ENCODE assay signal across 17 cellular contexts in genomic region chr12:66959276-66959675, GRCh38.
A peak's percentile ranks its signal among the peaks of the same experiment; 100 is the strongest.
DNase-seq lines count a peak whose midpoint lies in the region; ATAC-seq and TF ChIP-seq lines count a peak whose summit lies in the region.
"Had no signal": no experiment of that assay in that cellular context is flagged by ENCODE, and none has a peak within 500 bp of the region (broad histone marks: within the 10 kb centered on the region; RNA-seq: fewer than 3 reads in every experiment).

No MANE protein-coding gene starts in this region.

- H3K27ac Mint-ChIP-seq in CD4-positive, alpha-beta memory T cell = no peak overlapping the region
- H3K27ac Mint-ChIP-seq: CD8-positive, alpha-beta T cell had no signal

- no peak overlapping the region for H3K4me3 Mint-ChIP-seq in CD4-positive, alpha-beta memory T cell
- H3K4me3 Mint-ChIP-seq: CD8-positive, alpha-beta T cell had no signal

- CTCF ChIA-PET in SK-N-SH (lab: Yijun Ruan, JAX) (no interaction called here), HEK293 (lab: Yijun Ruan, JAX) (no interaction called here), PC-3 (lab: Charles Lee) (no interaction called here)
- CTCF ChIA-PET in CD4-positive, alpha-beta memory T cell (lab: Charles Lee; ENCODE audit: partially characterized antibody) = no interaction called here

- no TSS peak for BruUV-seq in PC-3 (replicated peaks; lab: Mats Ljungman, UMichigan)

- no peaks in the 10 kb centered on the region for H3K36me3 ChIP-seq in SK-N-SH (replicated peaks in 1 of 2; ENCODE audit: control insufficient read depth in 1 of 2, insufficient read depth in 2 of 2, low read length in 1 of 2)
- no peaks in the 10 kb centered on the region for H3K36me3 ChIP-seq in HEK293 (ENCODE audit: control insufficient read depth in 2 of 2, insufficient read depth in 1 of 2, low read length in 2 of 2)
- H3K36me3 ChIP-seq in PC-3 (ENCODE audit: low read depth, low read length) = no peaks in the 10 kb centered on the region
- H3K36me3 ChIP-seq in adipocyte (ENCODE audit: control insufficient read depth, insufficient read depth, low read length, severe bottlenecking) = no peaks in the 10 kb centered on the region
- no peaks in the 10 kb centered on the region for H3K36me3 ChIP-seq in CD4-positive, alpha-beta memory T cell (ENCODE audit: insufficient read depth, low read length)
- no peaks in the 10 kb centered on the region for H3K36me3 ChIP-seq in heart left ventricle

- intact Hi-C loops in PC-3 (cut with micrococcal nuclease) = loop anchor here (5.0 kb wide), 1 partner anchor 73 kb away; no protein-coding TSS in a partner anchor
- intact Hi-C loops in CD4-positive, alpha-beta memory T cell (cut with micrococcal nuclease) = no loop called here
- intact Hi-C loops in heart left ventricle (cut with DNase I) = no loop called here

- 41% methylated on average over 2 of the region's 2 CpGs for WGBS in SK-N-SH (ENCODE audit: low lambda C conversion rate)
- WGBS in heart left ventricle, 4 donors = 83 to 88% (median 85%) methylated on average over 2 of the region's 2 CpGs

- no peaks in the 10 kb centered on the region for H3K9me3 ChIP-seq in SK-N-SH
- H3K9me3 ChIP-seq in HEK293 (ENCODE audit: control insufficient read depth, insufficient read depth, low read depth, low read length) = no peaks in the 10 kb centered on the region
- no peaks in the 10 kb centered on the region for H3K9me3 ChIP-seq in PC-3 (ENCODE audit: low read length)
- no peaks in the 10 kb centered on the region for H3K9me3 ChIP-seq in adipocyte (ENCODE audit: control insufficient read depth, low read length)
- H3K9me3 ChIP-seq in CD4-positive, alpha-beta memory T cell (ENCODE audit: control insufficient read depth in 1 of 2, low read length in 2 of 2) = no peaks in the 10 kb centered on the region
- H3K9me3 ChIP-seq in heart left ventricle = no peaks in the 10 kb centered on the region
- H3K9me3 ChIP-seq: Caco-2 had no signal

- no peak for TF ChIP-seq EP300 in SK-N-SH (IDR thresholded peaks at IDR 0.05; ENCODE audit: borderline replicate concordance in 1 of 2, low read depth in 1 of 2, low read length in 1 of 2)

- H2AFZ ChIP-seq in SK-N-SH (ENCODE audit: low read depth) (no peak overlapping the region), PC-3 (ENCODE audit: low read length) (no peak overlapping the region)
- H2AFZ ChIP-seq: GM23248 had no signal

- H3K27ac ChIP-seq in SK-N-SH (ENCODE audit: low read depth in 2 of 2, low read length in 1 of 2) (no peak overlapping the region), HEK293 (ENCODE audit: extremely low read depth, low read depth, low read length) (no peak overlapping the region), PC-3 (ENCODE audit: low read length) (no peak overlapping the region), heart left ventricle (no peak overlapping the region)
- H3K27ac ChIP-seq in CD4-positive, alpha-beta memory T cell (ENCODE audit: low read depth, low read length) = no peak overlapping the region
- H3K27ac ChIP-seq: GM23248 had no signal

- no peaks in the 10 kb centered on the region for H4K20me1 ChIP-seq in SK-N-SH (ENCODE audit: insufficient read depth)
- H4K20me1 ChIP-seq in PC-3 (ENCODE audit: low read length) = no peaks in the 10 kb centered on the region

- DNase-seq in SK-N-SH (no peak), PC-3 (peak; percentile 77), adipocyte (ENCODE audit: low read depth) (peak; percentile 1), DMS53 (lab: John Stamatoyannopoulos, UW) (no peak), heart left ventricle (no peak)
- DNase-seq in CD4-positive, alpha-beta memory T cell = no peak
- DNase-seq: 8988T; C1 segment of cervical spinal cord; Caco-2; CD8-positive, alpha-beta T cell; DMS79 treated with DMSO at 0.1 percent for 48 hours; GF-D8; GM23248; H7; HCEC 1CT had no signal

- H3F3A ChIP-seq in SK-N-SH (replicated peaks; ENCODE audit: insufficient read depth) (no peaks in the 10 kb centered on the region), PC-3 (ENCODE audit: low read length, unreplicated experiment) (no peaks in the 10 kb centered on the region)

- H3K4me3 ChIP-seq in SK-N-SH (ENCODE audit: low read depth in 2 of 2, low read length in 1 of 2) (no peak overlapping the region), HEK293 (ENCODE audit: low read depth, low read length) (no peak overlapping the region), PC-3 (ENCODE audit: low read length) (no peak overlapping the region), adipocyte (ENCODE audit: low read length) (no peak overlapping the region), heart left ventricle (no peak overlapping the region)
- no peak overlapping the region for H3K4me3 ChIP-seq in CD4-positive, alpha-beta memory T cell (ENCODE audit: low read length in 2 of 2)
- H3K4me3 ChIP-seq: GM23248 had no signal

- H3K4me2 ChIP-seq in SK-N-SH (no peak overlapping the region), PC-3 (ENCODE audit: low read length) (peak overlapping the region; percentile 34)

- H3K4me1 ChIP-seq in SK-N-SH (ENCODE audit: control insufficient read depth in 1 of 2, insufficient read depth in 2 of 2, low read depth in 1 of 2, low read length in 1 of 2) (no peaks in the 10 kb centered on the region), HEK293 (ENCODE audit: control insufficient read depth, insufficient read depth, low read length) (no peaks in the 10 kb centered on the region), PC-3 (ENCODE audit: insufficient read depth, low read length) (peaks cover 38% of the 10 kb centered on the region), adipocyte (ENCODE audit: control insufficient read depth, insufficient read depth, low read length) (no peaks in the 10 kb centered on the region), heart left ventricle (no peaks in the 10 kb centered on the region)
- H3K4me1 ChIP-seq in CD4-positive, alpha-beta memory T cell (ENCODE audit: insufficient read depth, low read length) = peaks cover 8% of the 10 kb centered on the region
- H3K4me1 ChIP-seq: Caco-2 had no signal

- peaks cover 0 to 3% of the 10 kb centered on the region in 2 donors for H3K27me3 Mint-ChIP-seq in CD4-positive, alpha-beta memory T cell

- TF ChIP-seq RAD21 in SK-N-SH (IDR thresholded peaks at IDR 0.05; ENCODE audit: low read length) = no peak

- H3K9ac ChIP-seq in SK-N-SH = no peak overlapping the region
- H3K9ac ChIP-seq in PC-3 (ENCODE audit: low read length) = no peak overlapping the region
- no peak overlapping the region for H3K9ac ChIP-seq in adipocyte (ENCODE audit: low read length)
- H3K9ac ChIP-seq: GM23248 had no signal

- H3K79me2 ChIP-seq in SK-N-SH (ENCODE audit: insufficient read depth) (no peaks in the 10 kb centered on the region), PC-3 (ENCODE audit: low read length) (no peaks in the 10 kb centered on the region)

- POLR2A ChIA-PET in SK-N-SH (lab: Yijun Ruan, JAX) = no interaction called here
- POLR2A ChIA-PET in HEK293 (lab: Yijun Ruan, JAX) = no interaction called here
- POLR2A ChIA-PET in PC-3 (lab: Charles Lee; ENCODE audit: unreplicated experiment) = no interaction called here
- POLR2A ChIA-PET in CD4-positive, alpha-beta memory T cell (lab: Charles Lee; ENCODE audit: partially characterized antibody) = no interaction called here

- peaks cover 0 to 12% (median 5%) of the 10 kb centered on the region in 8 donors for H3K9me3 Mint-ChIP-seq in CD4-positive, alpha-beta memory T cell

- H3K4me1 Mint-ChIP-seq in CD4-positive, alpha-beta memory T cell = peaks cover 8 to 15% (median 9%) of the 10 kb centered on the region in 4 donors

- no peak for TF ChIP-seq POLR2A in heart left ventricle (IDR thresholded peaks at IDR 0.05)

- ATAC-seq in SK-N-SH treated with all-trans-retinoic acid at 6 μM for 48 hours (no peak), PC-3 (peak; percentile 26), heart left ventricle (no peak)
- ATAC-seq: CD8-positive, alpha-beta T cell had no signal

- H3K36me3 Mint-ChIP-seq in CD4-positive, alpha-beta memory T cell = no peaks in the 10 kb centered on the region
- H3K36me3 Mint-ChIP-seq: CD8-positive, alpha-beta T cell had no signal

- no peaks in the 10 kb centered on the region for H3K9me2 ChIP-seq in SK-N-SH
- no peaks in the 10 kb centered on the region for H3K9me2 ChIP-seq in PC-3 (replicated peaks; ENCODE audit: low read length)

- TF ChIP-seq CTCF in SK-N-SH (IDR thresholded peaks at IDR 0.05) = no peak
- TF ChIP-seq CTCF in HEK293 (tag by site-specific recombination; IDR thresholded peaks at IDR 0.05) = no peak
- TF ChIP-seq CTCF in PC-3 (conservative IDR thresholded peaks at IDR 0.05; ENCODE audit: low read depth, low read length) = no peak
- no peak for TF ChIP-seq CTCF in heart left ventricle (IDR thresholded peaks at IDR 0.05)

- H3K27me3 ChIP-seq in SK-N-SH (ENCODE audit: insufficient read depth) (no peaks in the 10 kb centered on the region), PC-3 (ENCODE audit: low read length) (no peaks in the 10 kb centered on the region), adipocyte (replicated peaks; ENCODE audit: control insufficient read depth, insufficient read depth, low read length) (peaks cover 1% of the 10 kb centered on the region), heart left ventricle (no peaks in the 10 kb centered on the region)
- H3K27me3 ChIP-seq in CD4-positive, alpha-beta memory T cell (ENCODE audit: insufficient read depth, low read length) = no peaks in the 10 kb centered on the region

TF ChIP-seq in SK-N-SH, 30 proteins besides CTCF, POLR2A, EP300 and RAD21 (continues in another document):
- no peak for TF ChIP-seq RXRA (IDR thresholded peaks at IDR 0.05; ENCODE audit: borderline replicate concordance, low read depth)
- TF ChIP-seq MXI1 (IDR thresholded peaks at IDR 0.05; ENCODE audit: low read depth, low read length) = no peak

TF ChIP-seq in SK-N-SH treated with all-trans-retinoic acid at 6 μM for 48 hours, 23 proteins besides CTCF, POLR2A, EP300 and RAD21:
- TF ChIP-seq ZNF70 (CRISPR knock-in tag; IDR thresholded peaks at IDR 0.05) (no peak), ARNTL (CRISPR knock-in tag; IDR thresholded peaks at IDR 0.05; ENCODE audit: borderline replicate concordance, low read depth) (no peak), ISL1 (CRISPR knock-in tag; IDR thresholded peaks at IDR 0.05) (no peak), TOX (CRISPR knock-in tag; IDR thresholded peaks at IDR 0.05; ENCODE audit: borderline replicate concordance) (no peak), PPARA (CRISPR knock-in tag; IDR thresholded peaks at IDR 0.05; ENCODE audit: borderline replicate concordance) (no peak), SNAI2 (CRISPR knock-in tag; IDR thresholded peaks at IDR 0.05) (no peak)

TF ChIP-seq in HEK293, 187 proteins besides CTCF, POLR2A, EP300 and RAD21 (continues in another document):
- TF ChIP-seq ZNF239 (tag by site-specific recombination; IDR thresholded peaks at IDR 0.05) = no peak
- no peak for TF ChIP-seq ZNF843 (tag by site-specific recombination; IDR thresholded peaks at IDR 0.05)

Comparison
In these comparisons a context has a peak if more than half of its experiments do, and no peak if none do; other contexts are left out.
1. DNase-seq: peak in PC-3 (single experiment) and adipocyte (single experiment); none in SK-N-SH (single experiment), DMS53 (single experiment), CD4-positive, alpha-beta memory T cell (0 of 5) and heart left ventricle (0 of 5).
2. Of the 4 proteins assayed by ChIP-seq in both HEK293 and SK-N-SH: peak only in HEK293: none; only in SK-N-SH: PBX3; in both: none; in neither: 3.